ENCODE assay signal across 8 cellular contexts in the genomic region with DNA sequence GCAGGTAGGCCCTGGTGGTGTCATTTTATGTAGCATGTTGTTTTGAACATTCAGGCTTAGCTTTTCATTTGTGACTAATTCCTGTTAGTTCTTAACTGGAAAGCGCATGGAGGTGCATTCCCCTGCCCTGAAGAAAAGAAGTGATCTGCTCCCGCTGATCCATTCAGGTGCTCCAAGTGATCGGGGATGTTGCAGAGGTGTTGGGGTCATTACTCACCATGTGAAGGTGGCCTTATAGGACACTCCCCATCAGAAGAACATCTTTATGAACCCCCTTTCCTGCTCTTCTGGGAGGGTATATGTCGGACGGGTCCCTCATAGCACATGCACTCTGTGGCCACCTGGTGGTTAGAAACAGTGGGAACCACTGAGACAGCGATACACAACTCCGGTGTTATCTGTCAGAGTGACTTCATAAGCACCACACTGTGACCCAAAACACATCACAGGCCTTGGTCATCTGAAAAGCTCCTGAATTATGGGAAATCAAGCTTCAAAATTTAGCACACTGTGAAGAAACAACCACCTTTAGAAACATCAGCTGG.
DNase-seq lines count a peak whose midpoint lies in the region; TF ChIP-seq lines count a peak whose summit lies in the region.
"Not testable (repeated sequence)": the region's sequence is repeated elsewhere in the genome, so short reads cannot be mapped to it uniquely, and the experiment has no call there.

No MANE protein-coding gene starts in this region.

- not testable (repeated sequence) for H3K9me3 Mint-ChIP-seq in Calu3 (ENCODE audit: low read depth, unreplicated experiment); T-helper 1 cell treated with Interleukin-12 subunit alpha and Interleukin-12 subunit beta and Interleukin-4 antibody, amounts not matched to agents 30 μg/mL and 1 μg/mL, for 36 hours; osteocyte (ENCODE audit: unreplicated experiment); type B pancreatic cell

- H3K27ac Mint-ChIP-seq in Calu3 (ENCODE audit: unreplicated experiment); osteocyte (ENCODE audit: unreplicated experiment); type B pancreatic cell: not testable (repeated sequence)
- peak overlapping the region; percentile 79 for H3K27ac Mint-ChIP-seq in T-helper 1 cell treated with Interleukin-12 subunit alpha and Interleukin-12 subunit beta and Interleukin-4 antibody, amounts not matched to agents 30 μg/mL and 1 μg/mL, for 36 hours

- intact Hi-C loops in Calu3 (cut with micrococcal nuclease; ENCODE audit: unreplicated experiment); dorsolateral prefrontal cortex (cut with DNase I): not testable (repeated sequence)

- H3K27me3 ChIP-seq in dorsolateral prefrontal cortex: not testable (repeated sequence)

- DNase-seq in Calu3; LNCaP clone FGC (ENCODE audit: low read depth); osteocyte (ENCODE audit: extremely low spot score, unreplicated experiment); type B pancreatic cell (ENCODE audit: extremely low spot score, unreplicated experiment): not testable (repeated sequence)
- peak; percentile 29 for DNase-seq in activated naive CD4-positive, alpha-beta T cell treated with Interleukin-2 at 50 U/mL for 16 hours
- DNase-seq in dorsolateral prefrontal cortex: peak in 1 of 10 donors; percentile 16
- DNase-seq in inferior parietal cortex (ENCODE audit: extremely low spot score): peak; percentile 8

- H3K4me3 Mint-ChIP-seq in Calu3 (ENCODE audit: low read depth, unreplicated experiment); osteocyte (ENCODE audit: unreplicated experiment); type B pancreatic cell: not testable (repeated sequence)
- peak overlapping the region; percentile 52 for H3K4me3 Mint-ChIP-seq in T-helper 1 cell treated with Interleukin-12 subunit alpha and Interleukin-12 subunit beta and Interleukin-4 antibody, amounts not matched to agents 30 μg/mL and 1 μg/mL, for 36 hours

- CTCF ChIA-PET in Calu3 (lab: Charles Lee): not testable (repeated sequence)

- H3K36me3 Mint-ChIP-seq in Calu3 (ENCODE audit: insufficient read depth, unreplicated experiment); T-helper 1 cell treated with Interleukin-12 subunit alpha and Interleukin-12 subunit beta and Interleukin-4 antibody, amounts not matched to agents 30 μg/mL and 1 μg/mL, for 36 hours (ENCODE audit: low read depth); osteocyte (ENCODE audit: unreplicated experiment); type B pancreatic cell: not testable (repeated sequence)

- H3K4me3 ChIP-seq in LNCaP clone FGC (ENCODE audit: low read depth, low read length); dorsolateral prefrontal cortex: not testable (repeated sequence)

- H3K27me3 Mint-ChIP-seq in Calu3 (ENCODE audit: unreplicated experiment); T-helper 1 cell treated with Interleukin-12 subunit alpha and Interleukin-12 subunit beta and Interleukin-4 antibody, amounts not matched to agents 30 μg/mL and 1 μg/mL, for 36 hours (ENCODE audit: low read depth); osteocyte (ENCODE audit: unreplicated experiment); type B pancreatic cell: not testable (repeated sequence)

- H3K4me1 Mint-ChIP-seq in Calu3 (ENCODE audit: low read depth, unreplicated experiment); osteocyte (ENCODE audit: unreplicated experiment); type B pancreatic cell (ENCODE audit: unreplicated experiment): not testable (repeated sequence)
- H3K4me1 Mint-ChIP-seq in T-helper 1 cell treated with Interleukin-12 subunit alpha and Interleukin-12 subunit beta and Interleukin-4 antibody, amounts not matched to agents 30 μg/mL and 1 μg/mL, for 36 hours (ENCODE audit: low read depth): peaks cover 21% of the 10 kb centered on the region

- TF ChIP-seq CTCF in Calu3 (IDR thresholded peaks at IDR 0.05; ENCODE audit: unreplicated experiment) (peak; percentile 45), LNCaP clone FGC (IDR thresholded peaks at IDR 0.05; ENCODE audit: control insufficient read depth, extremely low read depth, insufficient read depth) (0 out of 2 replicates have a peak, but pooled peaks have one; percentile 3), dorsolateral prefrontal cortex (IDR thresholded peaks at IDR 0.05 in 54 of 56, conservative IDR thresholded peaks at IDR 0.05 in 2 of 56; ENCODE audit: low read depth in 1 of 56, partially characterized antibody in 56 of 56) (peak in 55 of 56 donors; percentile 17 to 72 (median 57)), osteocyte (IDR thresholded peaks at IDR 0.05) (peak; percentile 64), type B pancreatic cell (conservative IDR thresholded peaks at IDR 0.05) (peak; percentile 73)

- H3K27ac ChIP-seq in dorsolateral prefrontal cortex: not testable (repeated sequence)

- BruUV-seq in Calu3 (replicated peaks; lab: Mats Ljungman, UMichigan): not testable (repeated sequence)

Comparison
In these comparisons a context has a peak if more than half of its experiments do, and no peak if none do; other contexts are left out.
1. CTCF ChIP-seq: peak in every context shown above with its lines; median percentile 73 in type B pancreatic cell; 64 in osteocyte; 57 in dorsolateral prefrontal cortex; 45 in Calu3; 3 in LNCaP clone FGC.